In the genomic region with DNA sequence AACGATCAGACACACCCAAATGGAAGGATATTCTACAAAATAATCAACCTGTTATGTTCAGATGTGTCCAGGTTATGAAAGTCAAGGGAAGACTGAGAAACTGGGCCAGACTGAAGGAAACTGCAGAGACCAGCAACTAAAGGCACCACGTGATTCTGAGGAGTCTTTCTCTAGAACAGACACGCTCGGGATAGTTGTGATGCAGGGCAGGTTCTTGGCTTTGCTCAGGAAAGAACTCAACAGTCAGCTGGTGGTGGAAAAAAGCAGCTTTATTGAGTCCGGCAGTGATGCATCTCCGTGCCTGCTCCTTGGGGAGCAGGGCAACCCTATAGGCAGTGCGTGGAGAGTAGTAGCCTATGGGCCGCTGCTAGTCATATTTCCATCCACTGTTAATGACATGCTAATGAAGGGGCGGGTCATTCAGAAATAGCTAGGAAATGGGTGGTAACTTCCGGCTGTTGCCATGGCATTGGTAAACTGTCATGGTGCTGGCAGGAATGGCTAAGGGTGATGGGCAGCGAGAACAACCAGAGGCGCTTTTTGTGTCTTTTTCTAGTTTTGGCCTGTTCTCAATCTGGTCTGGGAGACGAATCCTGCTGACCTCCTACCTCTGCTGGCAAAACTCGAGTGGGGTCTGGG, we compare ENCODE assay signal across 11 cellular contexts.
"Had no signal": no experiment of that assay in that cellular context is flagged by ENCODE, and none has a peak within 500 bp of the region (broad histone marks: within the 10 kb centered on the region; RNA-seq: fewer than 3 reads in every experiment).

No MANE protein-coding gene starts in this region.

- H3K4me3 ChIP-seq: coronary artery, heart right ventricle, skin epidermis, tibial nerve had no signal

- H3K27me3 Mint-ChIP-seq: activated CD4-positive, alpha-beta memory T cell treated with anti-CD3 and anti-CD28 coated beads for 36 hours had no signal

- H3K9ac ChIP-seq: parathyroid adenoma had no signal

- H3K27me3 ChIP-seq: heart right ventricle, tibial nerve had no signal

- H3K79me2 ChIP-seq: parathyroid adenoma had no signal

- H2AFZ ChIP-seq: parathyroid adenoma had no signal

- H3K27ac ChIP-seq: coronary artery, heart right ventricle, parathyroid adenoma, skin epidermis had no signal

- H3K4me1 ChIP-seq: parathyroid adenoma had no signal

- DNase-seq: activated CD4-positive, alpha-beta memory T cell treated with anti-CD3 and anti-CD28 coated beads for 36 hours; activated gamma-delta T cell treated with Interleukin-2 at 50 U/mL for 16 hours; activated T-cell treated with anti-CD3 and anti-CD28 coated beads for 4 hours; effector CD4-positive, alpha-beta T cell; heart right ventricle; left ventricle myocardium superior had no signal

- ATAC-seq: heart right ventricle, left ventricle myocardium superior had no signal

- H3K27ac Mint-ChIP-seq: activated CD4-positive, alpha-beta memory T cell treated with anti-CD3 and anti-CD28 coated beads for 36 hours had no signal

- H3K36me3 ChIP-seq: heart right ventricle, tibial nerve had no signal

- FAIRE-seq: keratinocyte had no signal

- H3K4me3 Mint-ChIP-seq: activated CD4-positive, alpha-beta memory T cell treated with anti-CD3 and anti-CD28 coated beads for 36 hours had no signal
